Comparison of ENCODE assay signal across 8 cellular contexts in genomic region chr4:139014391-139015268, GRCh38. TPM values are rescaled to one million over a fixed set of nuclear protein-coding genes. Genes with fewer than 3 reads are reported as not detected.
DNase-seq lines count a peak whose midpoint lies in the region; ATAC-seq and TF ChIP-seq lines count a peak whose summit lies in the region.

No MANE protein-coding gene starts in this region.

- H3K9me3 ChIP-seq in cardiac muscle cell (ENCODE audit: low read depth): no peaks in the 10 kb centered on the region
- H3K9me3 ChIP-seq in prostate gland: no peaks in the 10 kb centered on the region

- peak overlapping the region; percentile 72 for H3K4me3 ChIP-seq in cardiac muscle cell
- peak overlapping the region; percentile 57 to 71 for H3K4me3 ChIP-seq in prostate gland

- peak; percentile 12 for ATAC-seq in GM21717 (IDR thresholded peaks at IDR 0.05; ENCODE audit: unreplicated experiment)

- H3K4me3 Mint-ChIP-seq in activated naive CD4-positive, alpha-beta T cell treated with anti-CD3 and anti-CD28 coated beads, Interleukin-2, amount 50 U/mL, for 24 hours: peak overlapping the region; percentile 86

- intact Hi-C loops in prostate gland (cut with DNase I): no loop called here

- no peaks in the 10 kb centered on the region for H3K36me3 ChIP-seq in cardiac muscle cell
- no peaks in the 10 kb centered on the region for H3K36me3 ChIP-seq in prostate gland

- TF ChIP-seq CTCF in cardiac muscle cell (IDR thresholded peaks at IDR 0.05; ENCODE audit: low read depth, low read length) (no peak), prostate gland (IDR thresholded peaks at IDR 0.05) (no peak)

- H3K36me3 Mint-ChIP-seq in activated naive CD4-positive, alpha-beta T cell treated with anti-CD3 and anti-CD28 coated beads, Interleukin-2, amount 50 U/mL, for 24 hours: peaks cover 5% of the 10 kb centered on the region

- 47% methylated on average over 9 of the region's 9 CpGs for WGBS in prostate gland

- no peaks in the 10 kb centered on the region for H3K27me3 Mint-ChIP-seq in activated naive CD4-positive, alpha-beta T cell treated with anti-CD3 and anti-CD28 coated beads, Interleukin-2, amount 50 U/mL, for 24 hours

- H3K4me1 ChIP-seq in cardiac muscle cell (ENCODE audit: low read depth) (peaks cover 13% of the 10 kb centered on the region), prostate gland (replicated peaks) (peaks cover 4% of the 10 kb centered on the region)

- peaks cover 36% of the 10 kb centered on the region for H3K4me1 Mint-ChIP-seq in activated naive CD4-positive, alpha-beta T cell treated with anti-CD3 and anti-CD28 coated beads, Interleukin-2, amount 50 U/mL, for 24 hours

- peak overlapping the region; percentile 92 for H3K27ac Mint-ChIP-seq in activated naive CD4-positive, alpha-beta T cell treated with anti-CD3 and anti-CD28 coated beads, Interleukin-2, amount 50 U/mL, for 24 hours

- H3K9me3 Mint-ChIP-seq in activated naive CD4-positive, alpha-beta T cell treated with anti-CD3 and anti-CD28 coated beads, Interleukin-2, amount 50 U/mL, for 24 hours: peaks cover 5% of the 10 kb centered on the region

- TF ChIP-seq POLR2A in prostate gland (IDR thresholded peaks at IDR 0.05): no peak

- H3K27me3 ChIP-seq in cardiac muscle cell (no peaks in the 10 kb centered on the region), prostate gland (replicated peaks; ENCODE audit: insufficient read depth) (no peaks in the 10 kb centered on the region)

- H3K27ac ChIP-seq in cardiac muscle cell (peak overlapping the region; percentile 100), prostate gland (peak overlapping the region; percentile 76 to 88)

- DNase-seq in NCI-H524 (lab: John Stamatoyannopoulos, UW) (peak; percentile 38 to 55), NCI-H524 treated with DMSO at 0.1 percent for 48 hours (lab: John Stamatoyannopoulos, UW) (no peak), M059J (ENCODE audit: low read depth) (peak; percentile 93), cardiac muscle cell (ENCODE audit: low read depth in 1 of 2, low spot score in 1 of 2) (peak in 1 of 2 donors; percentile 95), prostate gland (ENCODE audit: low spot score) (no peak), HuH-7 (ENCODE audit: low spot score) (no peak)

RNA-seq across cellular contexts. Expression of gene NOCT, which starts 1.0 kb away (rescaled TPM):
- total RNA-seq in M059J (2014; rRNA removed; shearing (Covaris generic)): 10.7 and 18.2 TPM in 2 replicates
- total RNA-seq in cardiac muscle cell (11.1 and 12.6 TPM in 2 replicates), prostate gland (10 to 100 TPM in 1 of 2 donors, 1 to 10 TPM in 1; 1.2 to 11.4 TPM)
- polyA plus RNA-seq in cardiac muscle cell: 2.5 and 4.7 TPM in 2 replicates

Comparison
In these comparisons a context has a peak if more than half of its experiments do, and no peak if none do; other contexts are left out.
1. DNase-seq: peak in NCI-H524 (2 of 2) and M059J (single experiment); none in NCI-H524 treated with DMSO at 0.1 percent for 48 hours (single experiment), prostate gland (single experiment) and HuH-7 (single experiment).